In the genomic region with DNA sequence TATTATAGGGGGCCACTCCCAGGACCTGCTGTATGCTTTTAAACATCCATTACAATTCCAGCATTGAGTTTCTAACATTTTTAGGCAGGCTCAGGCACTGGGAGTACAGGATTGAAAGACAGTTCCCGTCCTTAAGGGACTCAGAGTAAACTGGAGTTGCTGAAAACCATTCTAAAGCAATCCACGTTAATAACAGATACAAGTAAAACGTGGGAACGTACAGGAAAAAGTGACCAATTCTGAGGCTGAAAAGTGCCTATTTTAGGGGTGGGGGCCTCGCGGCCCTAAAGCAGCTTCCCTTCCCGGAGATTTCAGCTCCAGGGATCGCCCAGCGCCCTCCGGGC, we compare ENCODE assay signal across 8 cellular contexts. TPM values are rescaled to one million over a fixed set of nuclear protein-coding genes. Genes with fewer than 3 reads are reported as not detected.
A peak's percentile ranks its signal among the peaks of the same experiment; 100 is the strongest.
DNase-seq lines count a peak whose midpoint lies in the region; ATAC-seq and TF ChIP-seq lines count a peak whose summit lies in the region.

No MANE protein-coding gene starts in this region.

- ATAC-seq in DND-41 (ENCODE audit: insufficient read depth, low read depth), result no peak
- no peak for ATAC-seq in HG02571 (IDR thresholded peaks at IDR 0.05; ENCODE audit: unreplicated experiment)

- H3K79me2 ChIP-seq in DND-41 (ENCODE audit: insufficient read depth, low read length) (no peaks in the 10 kb centered on the region), osteoblast (ENCODE audit: insufficient read depth, low read length) (peaks cover 38% of the 10 kb centered on the region)

- H3K4me2 ChIP-seq in DND-41 (ENCODE audit: insufficient read depth, low read length), result peak overlapping the region; percentile 84
- peak overlapping the region; percentile 88 for H3K4me2 ChIP-seq in osteoblast (ENCODE audit: insufficient read depth, low read length)

- H3K4me1 ChIP-seq in DND-41 (ENCODE audit: insufficient read depth, low read length) (peaks cover 23% of the 10 kb centered on the region), osteoblast (ENCODE audit: insufficient read depth, low read length) (peaks cover 12% of the 10 kb centered on the region)

- TF ChIP-seq CTCF in DND-41 (IDR thresholded peaks at IDR 0.05; ENCODE audit: borderline replicate concordance, extremely low read depth, low read length, poor library complexity, severe bottlenecking) (no peak), RWPE1 (conservative IDR thresholded peaks at IDR 0.05; ENCODE audit: low read depth) (no peak), epithelial cell of proximal tubule (conservative IDR thresholded peaks at IDR 0.05; ENCODE audit: low read depth, low read length) (no peak), osteoblast (IDR thresholded peaks at IDR 0.05; ENCODE audit: extremely low read depth, low read depth, low read length) (no peak)

- H3K36me3 ChIP-seq in DND-41 (ENCODE audit: insufficient read depth, low read length), result no peaks in the 10 kb centered on the region
- no peaks in the 10 kb centered on the region for H3K36me3 ChIP-seq in osteoblast (ENCODE audit: insufficient read depth, low read length)

- H3K27me3 ChIP-seq in DND-41 (ENCODE audit: insufficient read depth, low read length, poor library complexity) (no peaks in the 10 kb centered on the region), osteoblast (ENCODE audit: insufficient read depth, low read length) (no peaks in the 10 kb centered on the region)

- H4K20me1 ChIP-seq in DND-41 (ENCODE audit: insufficient read depth, low read length) (no peaks in the 10 kb centered on the region), osteoblast (ENCODE audit: insufficient read depth, low read length) (no peaks in the 10 kb centered on the region)

- H3K27ac ChIP-seq in DND-41 (ENCODE audit: low read length) (peak overlapping the region; percentile 80), RWPE1 (peak overlapping the region; percentile 97), osteoblast (ENCODE audit: low read depth, low read length) (peak overlapping the region; percentile 89)

- POLR2A ChIA-PET in RWPE1 (lab: Yijun Ruan, JAX; ENCODE audit: low non-redundant PET), result interaction anchor here (0.7 to 1.3 kb wide), 6 partner anchors 20 to 941 kb away, joined by 3 to 7 read pairs (median 4); no protein-coding TSS in a partner anchor

- CTCF ChIA-PET in RWPE1 (lab: Yijun Ruan, JAX), result interaction anchor here (1.2 kb wide), 1 partner anchor 20 kb away, joined by 3 read pairs; no protein-coding TSS in a partner anchor

- H3K4me3 ChIP-seq in DND-41 (ENCODE audit: low read depth in 1 of 2, low read length in 2 of 2) (peak overlapping the region; percentile 60 to 79), epithelial cell of proximal tubule (ENCODE audit: low read depth, low read length) (peak overlapping the region; percentile 79), osteoblast (ENCODE audit: insufficient read depth, low read length) (peak overlapping the region; percentile 74)

- peak overlapping the region; percentile 90 for H2AFZ ChIP-seq in DND-41 (ENCODE audit: low read depth, low read length)
- peak overlapping the region; percentile 63 for H2AFZ ChIP-seq in osteoblast (ENCODE audit: low read length)

- no peak for DNase-seq in DND-41
- no peak for DNase-seq in RWPE1 (ENCODE audit: low spot score)
- no peak for DNase-seq in epithelial cell of proximal tubule (ENCODE audit: low read depth)
- no peak for DNase-seq in osteoblast (ENCODE audit: insufficient read length, low spot score, missing footprints)
- DNase-seq in NCI-H526 (lab: John Stamatoyannopoulos, UW), result no peak
- no peak for DNase-seq in NCI-H1105 treated with DMSO at 0.1 percent for 48 hours (lab: John Stamatoyannopoulos, UW)
- DNase-seq in NK-92 (lab: John Stamatoyannopoulos, UW; ENCODE audit: unreplicated experiment), result no peak

- peak overlapping the region; percentile 85 for H3K9ac ChIP-seq in DND-41 (ENCODE audit: low read depth, low read length)

- no peaks in the 10 kb centered on the region for H3K9me3 ChIP-seq in DND-41 (ENCODE audit: insufficient read depth, low read length, severe bottlenecking)
- no peaks in the 10 kb centered on the region for H3K9me3 ChIP-seq in osteoblast (ENCODE audit: low read depth, low read length)

RNA-seq across cellular contexts. Expression of a gene that starts 0.3 kb away (rescaled TPM):
- total RNA-seq in epithelial cell of proximal tubule (10.1 and 10.9 TPM in 2 replicates), osteoblast (34.8 and 36.6 TPM in 2 replicates)
